8 cellular contexts compared by ENCODE assay signal in genomic region chr20:33209789-33210188, GRCh38. TPM values are rescaled to one million over a fixed set of nuclear protein-coding genes. Genes with fewer than 3 reads are reported as not detected.
DNase-seq lines count a peak whose midpoint lies in the region; ATAC-seq and TF ChIP-seq lines count a peak whose summit lies in the region.

No MANE protein-coding gene starts in this region.

- H3K4me3 Mint-ChIP-seq in osteocyte (ENCODE audit: unreplicated experiment), result no peak overlapping the region

- H3K27ac Mint-ChIP-seq in osteocyte (ENCODE audit: unreplicated experiment), result no peak overlapping the region

- H3K9me3 Mint-ChIP-seq in osteocyte (ENCODE audit: unreplicated experiment), result no peaks in the 10 kb centered on the region

- TF ChIP-seq CTCF in osteocyte (IDR thresholded peaks at IDR 0.05), result no peak

- peaks cover 3% of the 10 kb centered on the region for H3K27me3 Mint-ChIP-seq in osteocyte (ENCODE audit: unreplicated experiment)

- H3K4me1 Mint-ChIP-seq in osteocyte (ENCODE audit: unreplicated experiment), result no peaks in the 10 kb centered on the region

- ATAC-seq in HG02798 (IDR thresholded peaks at IDR 0.05; ENCODE audit: poor library complexity, unreplicated experiment), result no peak

- no peaks in the 10 kb centered on the region for H3K36me3 Mint-ChIP-seq in osteocyte (ENCODE audit: unreplicated experiment)

- DNase-seq in Daoy (ENCODE audit: low read depth) (peak; percentile 51), MV-4-11 (lab: John Stamatoyannopoulos, UW) (peak; percentile 52), activated T-cell treated with anti-CD3 and anti-CD28 coated beads for 48 hours (ENCODE audit: low read depth) (peak; percentile 21), fibroblast of the conjunctiva (ENCODE audit: low read depth) (peak; percentile 4), osteocyte (ENCODE audit: extremely low spot score, unreplicated experiment) (peak; percentile 89), NCI-H1092 (lab: John Stamatoyannopoulos, UW) (no peak), NCI-H146 (lab: John Stamatoyannopoulos, UW) (no peak)

RNA-seq across cellular contexts. Expression of gene BPIFA3, which starts 7.4 kb away (rescaled TPM):
- not detected in 2 replicates for total RNA-seq in Daoy (2014; rRNA removed; shearing (Covaris generic))
- total RNA-seq in osteocyte, result not detected in 2 replicates

RNA-seq across cellular contexts. Expression of gene BPIFA1, which starts 26.0 kb away (rescaled TPM):
- not detected in 2 replicates for total RNA-seq in Daoy (2014; rRNA removed; shearing (Covaris generic))
- not detected in 2 replicates for total RNA-seq in osteocyte

RNA-seq across cellular contexts. Expression of gene BPIFA2, which starts 41.8 kb away (rescaled TPM):
- total RNA-seq in Daoy (2014; rRNA removed; shearing (Covaris generic)), result not detected in 2 replicates
- not detected in 2 replicates for total RNA-seq in osteocyte

Comparison
In these comparisons a context has a peak if more than half of its experiments do, and no peak if none do; other contexts are left out.
1. DNase-seq: peak in Daoy (single experiment), MV-4-11 (single experiment), activated T-cell treated with anti-CD3 and anti-CD28 coated beads for 48 hours (single experiment), fibroblast of the conjunctiva (single experiment) and osteocyte (single experiment); none in NCI-H1092 (single experiment) and NCI-H146 (single experiment).